Comparison of ENCODE assay signal across 8 cellular contexts in genomic region chr16:31073073-31073822, GRCh38. TPM values are rescaled to one million over a fixed set of nuclear protein-coding genes. Genes with fewer than 3 reads are reported as not detected.
DNase-seq lines count a peak whose midpoint lies in the region; ATAC-seq and TF ChIP-seq lines count a peak whose summit lies in the region.

No MANE protein-coding gene starts in this region.

- H3K4me1 Mint-ChIP-seq in Calu3 (ENCODE audit: low read depth, unreplicated experiment), result peaks cover 26% of the 10 kb centered on the region

- H3K9ac ChIP-seq in HUES48 (ENCODE audit: low read depth, low read length), result peak overlapping the region; percentile 73
- peak overlapping the region; percentile 96 for H3K9ac ChIP-seq in OCI-LY3 (ENCODE audit: low read length)

- TF ChIP-seq CTCF in Calu3 (IDR thresholded peaks at IDR 0.05; ENCODE audit: unreplicated experiment) (no peak), OCI-LY3 (IDR thresholded peaks at IDR 0.05; ENCODE audit: low read depth, low read length) (no peak)

- H3K4me3 Mint-ChIP-seq in Calu3 (ENCODE audit: low read depth, unreplicated experiment), result peak overlapping the region; percentile 88

- H3K4me1 ChIP-seq in HUES48 (ENCODE audit: control insufficient read depth, insufficient read depth, low read length), result peaks cover 6% of the 10 kb centered on the region; the same call in 1 of the 2 replicates
- peaks cover 16% of the 10 kb centered on the region for H3K4me1 ChIP-seq in OCI-LY3 (ENCODE audit: low read length)

- DNase-seq in Calu3, result peak; percentile 96
- DNase-seq in activated T-cell treated with anti-CD3 and anti-CD28 coated beads for 4 hours, result peak; percentile 83
- DNase-seq in epithelial cell of prostate (ENCODE audit: low read depth, low spot score), result peak; percentile 56
- DNase-seq in mucosa of gallbladder (ENCODE audit: low spot score), result peak; percentile 91
- peak; percentile 68 to 80 for DNase-seq in stimulated activated CD8-positive, alpha-beta memory T cell treated with anti-CD3 and anti-CD28 coated beads, Interleukin-4, amount 100 ng/mL, for 1 hour (ENCODE audit: low read depth in 2 of 2, low spot score in 1 of 2)

- H3K4me3 ChIP-seq in HUES48 (ENCODE audit: low read depth, low read length), result peak overlapping the region; percentile 79
- peak overlapping the region; percentile 99 for H3K4me3 ChIP-seq in OCI-LY3 (ENCODE audit: low read length)

- CTCF ChIA-PET in Calu3 (lab: Charles Lee), result interaction anchor here (1.1 to 2.4 kb wide), 5 partner anchors 16 to 88 kb away, joined by 3 to 20 read pairs (median 4); partner anchors contain the start of gene HSD3B7

- intact Hi-C loops in Calu3 (cut with micrococcal nuclease; ENCODE audit: unreplicated experiment), result loop anchor here (5.0 kb wide), 1 partner anchor 69 kb away; no protein-coding TSS in a partner anchor

- peak overlapping the region; percentile 89 for H3K27ac Mint-ChIP-seq in Calu3 (ENCODE audit: unreplicated experiment)

- peaks cover 41% of the 10 kb centered on the region for H3K36me3 Mint-ChIP-seq in Calu3 (ENCODE audit: insufficient read depth, unreplicated experiment)

- ATAC-seq in GM21423 (IDR thresholded peaks at IDR 0.05; ENCODE audit: unreplicated experiment), result peak; percentile 45

- no peaks in the 10 kb centered on the region for H3K27me3 ChIP-seq in HUES48 (ENCODE audit: control insufficient read depth, insufficient read depth, low read length)
- no peaks in the 10 kb centered on the region for H3K27me3 ChIP-seq in OCI-LY3 (ENCODE audit: low read depth, low read length)

- H3K9me3 Mint-ChIP-seq in Calu3 (ENCODE audit: low read depth, unreplicated experiment), result no peaks in the 10 kb centered on the region

- peaks cover 71% of the 10 kb centered on the region for H3K79me2 ChIP-seq in OCI-LY3 (ENCODE audit: low read length)

- no TSS peak for BruUV-seq in Calu3 (replicated peaks; lab: Mats Ljungman, UMichigan)

- no peaks in the 10 kb centered on the region for H4K20me1 ChIP-seq in OCI-LY3 (ENCODE audit: insufficient read depth, low read length)

- H3K36me3 ChIP-seq in HUES48 (ENCODE audit: control insufficient read depth, insufficient read depth, low read length) (peaks cover 26% of the 10 kb centered on the region), OCI-LY3 (replicated peaks; ENCODE audit: low read depth, low read length) (peaks cover 11% of the 10 kb centered on the region)

- peak overlapping the region; percentile 82 for H2AFZ ChIP-seq in OCI-LY3 (ENCODE audit: low read depth, low read length)

- peak overlapping the region; percentile 96 for H3K27ac ChIP-seq in HUES48 (ENCODE audit: low read depth, low read length)
- H3K27ac ChIP-seq in OCI-LY3 (ENCODE audit: low read length), result peak overlapping the region; percentile 83
- H3K27ac ChIP-seq in epithelial cell of prostate, result peak overlapping the region; percentile 90

- peak overlapping the region; percentile 98 for H3K4me2 ChIP-seq in OCI-LY3 (ENCODE audit: low read length)

- H3K9me3 ChIP-seq in HUES48 (ENCODE audit: control insufficient read depth, insufficient read depth, low read length) (no peaks in the 10 kb centered on the region), OCI-LY3 (ENCODE audit: insufficient read depth, low read length) (no peaks in the 10 kb centered on the region)

- no peaks in the 10 kb centered on the region for H3K27me3 Mint-ChIP-seq in Calu3 (ENCODE audit: unreplicated experiment)

RNA-seq across cellular contexts. Expression of gene ZNF668, which starts 0.8 kb away (rescaled TPM):
- 12.5 and 13.0 TPM in 2 replicates for total RNA-seq in Calu3 (2022)
- total RNA-seq in mucosa of gallbladder, result 9.2 TPM

RNA-seq across cellular contexts. Expression of gene ZNF646, which starts 1.0 kb away (rescaled TPM):
- 34.4 and 34.9 TPM in 2 replicates for total RNA-seq in Calu3 (2022)
- 26.1 TPM for total RNA-seq in mucosa of gallbladder

RNA-seq across cellular contexts. Expression of gene PRSS53, which starts 15.5 kb away (rescaled TPM):
- total RNA-seq in Calu3 (2022) (4.6 and 7.0 TPM in 2 replicates), mucosa of gallbladder (4.5 TPM)

RNA-seq across cellular contexts. Expression of gene VKORC1, which starts 21.3 kb away (rescaled TPM):
- total RNA-seq in Calu3 (2022), result 80.1 and 86.8 TPM in 2 replicates
- 100 TPM for total RNA-seq in mucosa of gallbladder

RNA-seq across cellular contexts. Expression of gene BCKDK, which starts 34.9 kb away (rescaled TPM):
- total RNA-seq in Calu3 (2022) (49.3 and 52.0 TPM in 2 replicates), mucosa of gallbladder (49.6 TPM)

Comparison
In these comparisons a context has a peak if more than half of its experiments do, and no peak if none do; other contexts are left out.
1. Peak in every context shown above with its lines: DNase-seq, ATAC-seq, H3K4me3 ChIP-seq and H3K27ac ChIP-seq.